10 cellular contexts compared by ENCODE assay signal in the genomic region with DNA sequence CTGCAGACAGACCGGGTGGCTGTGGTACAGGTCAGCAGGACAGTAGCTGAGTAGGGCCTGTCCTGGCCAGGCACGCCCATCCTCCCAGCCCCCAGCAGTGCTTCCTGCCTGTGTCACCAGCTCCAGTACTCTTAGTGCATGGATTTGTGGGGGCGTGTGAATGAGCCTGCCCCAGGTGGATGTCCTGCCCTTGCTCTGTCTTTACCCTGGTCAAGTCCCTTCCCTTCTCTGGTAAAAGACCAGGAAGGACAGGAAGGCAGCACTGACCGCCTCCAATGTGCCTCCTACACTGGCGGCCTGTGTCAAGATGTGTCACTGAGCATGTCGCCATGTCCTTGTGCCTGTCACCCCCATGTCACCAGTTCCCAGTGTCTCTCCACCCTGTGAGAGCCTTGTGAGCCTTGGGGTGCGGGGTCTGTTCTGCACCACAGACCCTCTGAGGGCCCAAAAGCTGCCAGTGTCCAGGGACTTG. TPM values are rescaled to one million over a fixed set of nuclear protein-coding genes. Genes with fewer than 3 reads are reported as not detected.
DNase-seq lines count a peak whose midpoint lies in the region; ATAC-seq and TF ChIP-seq lines count a peak whose summit lies in the region.
"Had no signal": no experiment of that assay in that cellular context is flagged by ENCODE, and none has a peak within 500 bp of the region (broad histone marks: within the 10 kb centered on the region; RNA-seq: fewer than 3 reads in every experiment).

No MANE protein-coding gene starts in this region.

- CTCF ChIA-PET in Calu3 (lab: Charles Lee) = no interaction called here

- H3K27ac Mint-ChIP-seq in Calu3 (ENCODE audit: unreplicated experiment) (peak overlapping the region; percentile 94), glutamatergic neuron (ENCODE audit: unreplicated experiment) (peak overlapping the region; percentile 38)

- peaks cover 59% of the 10 kb centered on the region for H3K4me1 Mint-ChIP-seq in Calu3 (ENCODE audit: low read depth, unreplicated experiment)
- peaks cover 17% of the 10 kb centered on the region for H3K4me1 Mint-ChIP-seq in glutamatergic neuron (ENCODE audit: low read depth, unreplicated experiment)

- H3K4me3 Mint-ChIP-seq in Calu3 (ENCODE audit: low read depth, unreplicated experiment) (peak overlapping the region; percentile 72), glutamatergic neuron (ENCODE audit: unreplicated experiment) (no peak overlapping the region)
- H3K4me3 Mint-ChIP-seq: CD8-positive, alpha-beta memory T cell had no signal

- TF ChIP-seq CTCF in Calu3 (IDR thresholded peaks at IDR 0.05; ENCODE audit: unreplicated experiment) (no peak), glutamatergic neuron (IDR thresholded peaks at IDR 0.05; ENCODE audit: partially characterized antibody, unreplicated experiment) (no peak)

- DNase-seq in Calu3 = peak; percentile 53
- peak; percentile 38 for DNase-seq in RKO (ENCODE audit: low spot score)
- DNase-seq in glutamatergic neuron = no peak
- peak; percentile 53 for DNase-seq in renal cortical epithelial cell (ENCODE audit: low read depth)
- no peak for DNase-seq in foreskin melanocyte
- DNase-seq in NK-92 treated with Interleukin-12 subunit alpha and Interleukin-12 subunit beta, amount 100 ng/mL, for 24 hours (lab: John Stamatoyannopoulos, UW) = no peak
- DNase-seq: activated effector memory CD4-positive, alpha-beta T cell treated with anti-CD3 and anti-CD28 coated beads, Interleukin-2, amount 50 U/mL, for 16 hours had no signal

- H3K27me3 Mint-ChIP-seq in Calu3 (ENCODE audit: unreplicated experiment) (no peaks in the 10 kb centered on the region), glutamatergic neuron (ENCODE audit: unreplicated experiment) (peaks cover 6% of the 10 kb centered on the region)
- H3K27me3 Mint-ChIP-seq: CD8-positive, alpha-beta memory T cell had no signal

- BruUV-seq in Calu3 (replicated peaks; lab: Mats Ljungman, UMichigan) = no TSS peak

- intact Hi-C loops in Calu3 (cut with micrococcal nuclease; ENCODE audit: unreplicated experiment) = no loop called here

- peaks cover 41% of the 10 kb centered on the region for H3K36me3 Mint-ChIP-seq in Calu3 (ENCODE audit: insufficient read depth, unreplicated experiment)
- H3K36me3 Mint-ChIP-seq in glutamatergic neuron (ENCODE audit: unreplicated experiment) = no peaks in the 10 kb centered on the region
- H3K36me3 Mint-ChIP-seq: CD8-positive, alpha-beta memory T cell had no signal

- ATAC-seq in GM21526 (IDR thresholded peaks at IDR 0.05; ENCODE audit: low FRiP score, unreplicated experiment) (no peak), HG03045 (IDR thresholded peaks at IDR 0.05; ENCODE audit: unreplicated experiment) (no peak)

- H3K9me3 Mint-ChIP-seq in Calu3 (ENCODE audit: low read depth, unreplicated experiment) = no peaks in the 10 kb centered on the region
- H3K9me3 Mint-ChIP-seq in glutamatergic neuron (ENCODE audit: unreplicated experiment) = peaks cover 6% of the 10 kb centered on the region
- H3K9me3 Mint-ChIP-seq: CD8-positive, alpha-beta memory T cell had no signal

RNA-seq across cellular contexts. Expression of gene TEAD3, which starts 11.9 kb away (rescaled TPM):
- total RNA-seq in Calu3 (2022) (27.3 and 28.3 TPM in 2 replicates), glutamatergic neuron (ENCODE audit: unreplicated experiment) (50.0 TPM), renal cortical epithelial cell (3.6 and 10.2 TPM in 2 replicates)

RNA-seq across cellular contexts. Expression of gene RPL10A, which starts 16.8 kb away (rescaled TPM):
- 789 and 828 TPM in 2 replicates for total RNA-seq in Calu3 (2022)
- total RNA-seq in glutamatergic neuron (ENCODE audit: unreplicated experiment) = 690 TPM
- total RNA-seq in renal cortical epithelial cell = 1,305 and 1,523 TPM in 2 replicates

RNA-seq across cellular contexts. Expression of gene TULP1, which starts 27.7 kb away (rescaled TPM):
- not detected in 2 replicates for total RNA-seq in Calu3 (2022)
- not detected for total RNA-seq in glutamatergic neuron (ENCODE audit: unreplicated experiment)
- total RNA-seq in renal cortical epithelial cell = not detected in 2 replicates
- total RNA-seq: CD8-positive, alpha-beta memory T cell had no signal

RNA-seq across cellular contexts. Expression of gene FANCE, which starts 32.8 kb away (rescaled TPM):
- total RNA-seq in Calu3 (2022) (10.4 and 10.9 TPM in 2 replicates), glutamatergic neuron (ENCODE audit: unreplicated experiment) (33.4 TPM), renal cortical epithelial cell (2.0 and 6.4 TPM in 2 replicates)

Comparison
In these comparisons a context has a peak if more than half of its experiments do, and no peak if none do; other contexts are left out.
1. DNase-seq: peak in Calu3 (single experiment), RKO (single experiment) and renal cortical epithelial cell (single experiment); none in glutamatergic neuron (single experiment), foreskin melanocyte (single experiment) and NK-92 treated with Interleukin-12 subunit alpha and Interleukin-12 subunit beta, amount 100 ng/mL, for 24 hours (single experiment).